ENCODE assay signal across 9 cellular contexts in genomic region chr7:130925136-130925794, GRCh38.
DNase-seq lines count a peak whose midpoint lies in the region; ATAC-seq and TF ChIP-seq lines count a peak whose summit lies in the region.
"Had no signal": no experiment of that assay in that cellular context is flagged by ENCODE, and none has a peak within 500 bp of the region (broad histone marks: within the 10 kb centered on the region; RNA-seq: fewer than 3 reads in every experiment).

No MANE protein-coding gene starts in this region.

- 40% methylated on average over 7 of the region's 8 CpGs for WGBS in right lobe of liver (ENCODE audit: insufficient coverage, low coverage, low lambda C conversion rate, missing lambda C conversion rate)

- H3K27me3 ChIP-seq in right lobe of liver (no peaks in the 10 kb centered on the region), upper lobe of right lung (no peaks in the 10 kb centered on the region)

- H3K4me1 Mint-ChIP-seq in activated naive CD4-positive, alpha-beta T cell treated with anti-CD3 and anti-CD28 coated beads, Interleukin-2, amount 50 U/mL, for 24 hours, result peaks cover 80% of the 10 kb centered on the region
- peaks cover 97% of the 10 kb centered on the region for H3K4me1 Mint-ChIP-seq in activated T-cell treated with anti-CD3 and anti-CD28 coated beads, Interleukin-2, amount 50 U/mL, for 72 hours (ENCODE audit: low read depth)

- peak; percentile 47 to 52 for ATAC-seq in activated T-cell treated with anti-CD3 and anti-CD28 coated beads, Interleukin-2, amount 50 U/mL, for 72 hours (replicated peaks in 1 of 2)
- peak in 3 of 4 donors; percentile 35 to 47 (median 39) for ATAC-seq in right lobe of liver
- no peak for ATAC-seq in upper lobe of right lung

- peak overlapping the region; percentile 86 for H3K27ac Mint-ChIP-seq in activated naive CD4-positive, alpha-beta T cell treated with anti-CD3 and anti-CD28 coated beads, Interleukin-2, amount 50 U/mL, for 24 hours
- H3K27ac Mint-ChIP-seq in activated T-cell treated with anti-CD3 and anti-CD28 coated beads, Interleukin-2, amount 50 U/mL, for 72 hours, result peak overlapping the region; percentile 99

- H3K4me1 ChIP-seq in right lobe of liver (peaks cover 0 to 53% (median 22%) of the 10 kb centered on the region in 4 donors), upper lobe of right lung (peaks cover 53% of the 10 kb centered on the region)

- H3K36me3 ChIP-seq in right lobe of liver (no peaks in the 10 kb centered on the region), upper lobe of right lung (peaks cover 7% of the 10 kb centered on the region)

- H3K9me3 ChIP-seq in right lobe of liver, result no peaks in the 10 kb centered on the region
- H3K9me3 ChIP-seq in upper lobe of right lung, result no peaks in the 10 kb centered on the region

- TF ChIP-seq POLR2A in right lobe of liver (IDR thresholded peaks at IDR 0.05), result no peak

- no peak for DNase-seq in activated naive CD4-positive, alpha-beta T cell treated with Interleukin-2 at 50 U/mL for 16 hours
- DNase-seq in activated T-cell treated with anti-CD3 and anti-CD28 coated beads, Interleukin-2, amount 50 U/mL, for 72 hours, result no peak
- DNase-seq in right lobe of liver, result no peak
- DNase-seq in upper lobe of right lung, result no peak
- no peak for DNase-seq in NCI-H774 (lab: John Stamatoyannopoulos, UW)
- DNase-seq in iPS-NIHi7 (ENCODE audit: extremely low spot score), result no peak
- no peak for DNase-seq in glomerular visceral epithelial cell (ENCODE audit: extremely low spot score)
- DNase-seq: NCI-H187 had no signal

- H3K4me3 Mint-ChIP-seq in activated naive CD4-positive, alpha-beta T cell treated with anti-CD3 and anti-CD28 coated beads, Interleukin-2, amount 50 U/mL, for 24 hours, result peak overlapping the region; percentile 47
- H3K4me3 Mint-ChIP-seq in activated T-cell treated with anti-CD3 and anti-CD28 coated beads, Interleukin-2, amount 50 U/mL, for 72 hours, result peak overlapping the region; percentile 49 to 75

- H3K27ac ChIP-seq in right lobe of liver (peak overlapping the region; percentile 30 to 65 (median 64)), upper lobe of right lung (peak overlapping the region; percentile 63)

- H3K4me3 ChIP-seq in right lobe of liver, result no peak overlapping the region
- no peak overlapping the region for H3K4me3 ChIP-seq in upper lobe of right lung

- intact Hi-C loops in right lobe of liver (cut with DNase I), result no loop called here
- intact Hi-C loops in upper lobe of right lung (cut with DNase I), result no loop called here

- peaks cover 29% of the 10 kb centered on the region for H3K36me3 Mint-ChIP-seq in activated naive CD4-positive, alpha-beta T cell treated with anti-CD3 and anti-CD28 coated beads, Interleukin-2, amount 50 U/mL, for 24 hours
- H3K36me3 Mint-ChIP-seq in activated T-cell treated with anti-CD3 and anti-CD28 coated beads, Interleukin-2, amount 50 U/mL, for 72 hours (ENCODE audit: insufficient read depth in 2 of 2), result peaks cover 10 to 55% of the 10 kb centered on the region in 2 donors

- no peaks in the 10 kb centered on the region for H3K27me3 Mint-ChIP-seq in activated naive CD4-positive, alpha-beta T cell treated with anti-CD3 and anti-CD28 coated beads, Interleukin-2, amount 50 U/mL, for 24 hours
- H3K27me3 Mint-ChIP-seq in activated T-cell treated with anti-CD3 and anti-CD28 coated beads, Interleukin-2, amount 50 U/mL, for 72 hours (ENCODE audit: low read depth), result no peaks in the 10 kb centered on the region

- H3K9me3 Mint-ChIP-seq in activated naive CD4-positive, alpha-beta T cell treated with anti-CD3 and anti-CD28 coated beads, Interleukin-2, amount 50 U/mL, for 24 hours, result no peaks in the 10 kb centered on the region
- no peaks in the 10 kb centered on the region for H3K9me3 Mint-ChIP-seq in activated T-cell treated with anti-CD3 and anti-CD28 coated beads, Interleukin-2, amount 50 U/mL, for 72 hours

- TF ChIP-seq CTCF in right lobe of liver (IDR thresholded peaks at IDR 0.05) (no peak), upper lobe of right lung (IDR thresholded peaks at IDR 0.05) (no peak)
